Comparison of ENCODE assay signal across 8 cellular contexts in the genomic region with DNA sequence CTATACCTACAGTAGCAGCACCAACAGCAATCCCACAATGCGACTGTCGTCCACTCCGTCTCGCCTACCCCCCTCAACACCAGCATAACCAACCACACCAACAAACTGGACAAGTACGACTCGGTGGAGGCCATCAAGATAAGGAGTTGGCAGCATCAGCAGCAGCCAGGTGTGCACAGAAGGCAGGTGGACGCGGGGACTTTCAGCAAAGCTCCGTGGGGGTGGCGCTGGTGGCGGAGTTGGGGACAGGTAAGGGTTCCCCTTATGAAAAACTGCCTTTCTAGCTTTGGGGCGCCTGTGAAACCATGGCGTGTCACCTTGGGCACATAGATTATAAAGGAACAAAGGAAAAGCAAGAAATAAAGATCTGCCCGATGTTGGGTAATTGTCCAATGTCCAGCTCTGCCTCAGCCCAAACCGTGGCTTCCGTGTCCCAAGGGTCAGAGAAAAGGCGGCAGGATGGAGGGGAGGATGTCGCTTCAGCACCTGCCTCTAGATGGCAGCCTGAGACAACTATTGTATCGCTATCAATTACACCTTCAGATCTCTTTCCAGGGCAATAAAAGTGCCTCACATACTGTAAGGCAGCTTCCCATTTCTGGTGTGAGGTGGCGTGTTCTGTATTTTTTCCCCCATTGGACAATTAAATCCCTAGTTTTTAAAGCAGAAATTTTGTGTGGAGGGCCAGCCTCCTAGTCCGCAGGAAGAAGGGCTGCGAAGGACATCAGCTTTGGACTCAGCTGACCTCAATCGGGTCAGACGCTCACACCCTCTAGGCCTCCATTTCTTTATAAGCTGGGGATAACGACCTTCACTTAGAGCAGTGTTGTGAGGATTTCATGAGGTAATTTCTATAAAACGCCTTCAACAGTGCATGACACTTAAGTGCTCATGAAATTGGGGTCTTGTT. TPM values are rescaled to one million over a fixed set of nuclear protein-coding genes. Genes with fewer than 3 reads are reported as not detected.
DNase-seq lines count a peak whose midpoint lies in the region; ATAC-seq, FAIRE-seq and TF ChIP-seq lines count a peak whose summit lies in the region.

No MANE protein-coding gene starts in this region.

- DNase-seq in NCI-H1105 (lab: John Stamatoyannopoulos, UW) = peak; percentile 49
- DNase-seq in SK-N-DZ (ENCODE audit: low spot score) = peak; percentile 57
- DNase-seq in bronchial epithelial cell (ENCODE audit: low read depth) = peak; percentile 41
- DNase-seq in kidney tubule cell (ENCODE audit: low spot score) = peak; percentile 62
- DNase-seq in stimulated activated CD8-positive, alpha-beta memory T cell treated with anti-CD3 and anti-CD28 coated beads, Interleukin-4, amount 100 ng/mL, for 48 hours = peak; percentile 59

- FAIRE-seq in A204.1 (lab: Jason Lieb, UNC) (peak; percentile 61), bronchial epithelial cell (lab: Jason Lieb, UNC) (no peak)

- no peaks in the 10 kb centered on the region for H3K27me3 ChIP-seq in bronchial epithelial cell (ENCODE audit: control insufficient read depth, insufficient read depth, low read length)

- TF ChIP-seq CTCF in GM12875 (IDR thresholded peaks at IDR 0.05; ENCODE audit: borderline replicate concordance, insufficient read depth, low read depth, low read length) (peak; percentile 68; the same call in 1 of the 2 replicates), bronchial epithelial cell (IDR thresholded peaks at IDR 0.05; ENCODE audit: insufficient read depth, low read length, severe bottlenecking) (peak; percentile 88)

- no peaks in the 10 kb centered on the region for H3K36me3 ChIP-seq in bronchial epithelial cell (ENCODE audit: control insufficient read depth, insufficient read depth, low read length)

- H3K4me3 ChIP-seq in GM12875 (ENCODE audit: low read depth, low read length) = no peak overlapping the region
- H3K4me3 ChIP-seq in bronchial epithelial cell (ENCODE audit: low read depth, low read length) = no peak overlapping the region

- peak; percentile 88 for ATAC-seq in HG02642 (IDR thresholded peaks at IDR 0.05; ENCODE audit: poor library complexity, unreplicated experiment)

RNA-seq across cellular contexts. Expression of a gene that starts 58.8 kb away (rescaled TPM):
- polyA plus RNA-seq in SK-N-DZ (2014; cell fraction: cytosol; rRNA removed) = 29.4 and 32.2 TPM in 2 replicates
- polyA plus RNA-seq in SK-N-DZ (2014; cell fraction: nucleus; rRNA removed) = 65.0 and 79.7 TPM in 2 replicates
- 21.1 and 29.2 TPM in 2 replicates for total RNA-seq in bronchial epithelial cell

RNA-seq across cellular contexts. Expression of a gene that starts 58.9 kb away (rescaled TPM):
- 22.9 and 29.3 TPM in 2 replicates for polyA plus RNA-seq in SK-N-DZ (2014; cell fraction: cytosol; rRNA removed)
- polyA plus RNA-seq in SK-N-DZ (2014; cell fraction: nucleus; rRNA removed) = 28.3 and 51.3 TPM in 2 replicates
- total RNA-seq in bronchial epithelial cell = 5.8 and 6.4 TPM in 2 replicates
